ENCODE assay signal across 9 cellular contexts in genomic region chr10:121662945-121663917, GRCh38.
DNase-seq lines count a peak whose midpoint lies in the region; ATAC-seq, FAIRE-seq and TF ChIP-seq lines count a peak whose summit lies in the region.
"Had no signal": no experiment of that assay in that cellular context is flagged by ENCODE, and none has a peak within 500 bp of the region (broad histone marks: within the 10 kb centered on the region; RNA-seq: fewer than 3 reads in every experiment).

No MANE protein-coding gene starts in this region.

- no peak for FAIRE-seq in HepG2 (lab: Jason Lieb, UNC)

- TF ChIP-seq CTCF in HepG2 (CRISPR knock-in tag; IDR thresholded peaks at IDR 0.05), result peak; percentile 56
- TF ChIP-seq CTCF in right lobe of liver (IDR thresholded peaks at IDR 0.05), result peak in 1 of 4 donors; percentile 12
- no peak for TF ChIP-seq CTCF in gastrocnemius medialis (IDR thresholded peaks at IDR 0.05 in 4 of 5, conservative IDR thresholded peaks at IDR 0.05 in 1 of 5)

- no TSS peak for BruUV-seq in HepG2 (replicated peaks; lab: Mats Ljungman, UMichigan)

- no peaks in the 10 kb centered on the region for H3K79me2 ChIP-seq in HepG2 (ENCODE audit: insufficient read depth, low read length)

- H3K4me1 ChIP-seq in HepG2 (ENCODE audit: insufficient read depth, low read length), result no peaks in the 10 kb centered on the region
- no peaks in the 10 kb centered on the region for H3K4me1 ChIP-seq in right lobe of liver
- H3K4me1 ChIP-seq in thymus (ENCODE audit: control insufficient read depth, insufficient read depth, low read length), result no peaks in the 10 kb centered on the region
- peaks cover 0 to 5% of the 10 kb centered on the region in 2 donors for H3K4me1 ChIP-seq in gastrocnemius medialis

- intact Hi-C loops in HepG2 (cut with micrococcal nuclease; ENCODE audit: unreplicated experiment) (no loop called here), right lobe of liver (cut with DNase I) (no loop called here), gastrocnemius medialis (cut with DNase I; ENCODE audit: low total_unique reads) (no loop called here)

- ATAC-seq in HepG2 (peak; percentile 73), right lobe of liver (no peak), esophagus mucosa (peak; percentile 13), GM18868 (IDR thresholded peaks at IDR 0.05; ENCODE audit: unreplicated experiment) (no peak), gastrocnemius medialis (no peak), GM19467 (IDR thresholded peaks at IDR 0.05; ENCODE audit: unreplicated experiment) (no peak)
- ATAC-seq: natural killer cell had no signal

- H2AFZ ChIP-seq in HepG2 (ENCODE audit: low read length), result no peak overlapping the region

- H3K9me3 ChIP-seq in HepG2 (ENCODE audit: low read length) (no peaks in the 10 kb centered on the region), right lobe of liver (no peaks in the 10 kb centered on the region), thymus (ENCODE audit: control insufficient read depth) (no peaks in the 10 kb centered on the region), gastrocnemius medialis (no peaks in the 10 kb centered on the region)

- POLR2A ChIA-PET in HepG2 (lab: Yijun Ruan, JAX), result no interaction called here

- H3K4me2 ChIP-seq in HepG2 (ENCODE audit: low read depth, low read length), result no peak overlapping the region

- TF ChIP-seq POLR2A in HepG2 (IDR thresholded peaks at IDR 0.05; ENCODE audit: insufficient read depth in 1 of 2, low read depth in 2 of 2, low read length in 2 of 2) (no peak), right lobe of liver (IDR thresholded peaks at IDR 0.05) (no peak), gastrocnemius medialis (IDR thresholded peaks at IDR 0.05) (no peak)

- WGBS in HepG2 (ENCODE audit: low lambda C conversion rate), result 24% methylated on average over 11 of the region's 11 CpGs
- WGBS in right lobe of liver (ENCODE audit: insufficient coverage, low coverage, low lambda C conversion rate, missing lambda C conversion rate), result 81% methylated on average over 4 of the region's 11 CpGs
- WGBS in thymus, result 57% methylated on average over 11 of the region's 11 CpGs

- no peaks in the 10 kb centered on the region for H3K36me3 ChIP-seq in HepG2 (replicated peaks in 1 of 2; ENCODE audit: control insufficient read depth in 1 of 2, insufficient read depth in 2 of 2, low read length in 2 of 2)
- no peaks in the 10 kb centered on the region for H3K36me3 ChIP-seq in right lobe of liver
- H3K36me3 ChIP-seq in thymus (ENCODE audit: control insufficient read depth, insufficient read depth), result no peaks in the 10 kb centered on the region
- no peaks in the 10 kb centered on the region for H3K36me3 ChIP-seq in gastrocnemius medialis

- no peak for TF ChIP-seq EP300 in HepG2 (IDR thresholded peaks at IDR 0.05; ENCODE audit: low read depth in 2 of 2, low read length in 2 of 2)
- no peak for TF ChIP-seq EP300 in HepG2 (CRISPR knock-in tag; IDR thresholded peaks at IDR 0.05; ENCODE audit: borderline replicate concordance)

- TF ChIP-seq RAD21 in HepG2 (CRISPR knock-in tag; IDR thresholded peaks at IDR 0.05), result peak; percentile 24; the same call in 1 of the 2 replicates

- H3K9ac ChIP-seq in HepG2 (ENCODE audit: insufficient read depth, low read depth, low read length), result no peak overlapping the region

- CTCF ChIA-PET in HepG2 (lab: Yijun Ruan, JAX; ENCODE audit: low intra/inter-chr PET ratio, low total read pairs), result no interaction called here

- H4K20me1 ChIP-seq in HepG2 (ENCODE audit: insufficient read depth, low read length), result no peaks in the 10 kb centered on the region

- no peak overlapping the region for H3K27ac ChIP-seq in HepG2 (ENCODE audit: extremely low read length, insufficient read depth, low read length)
- no peak overlapping the region for H3K27ac ChIP-seq in right lobe of liver
- peak overlapping the region; percentile 3 for H3K27ac ChIP-seq in thymus (ENCODE audit: low read depth)
- no peak overlapping the region for H3K27ac ChIP-seq in gastrocnemius medialis

- H3K4me3 ChIP-seq in HepG2 (replicated peaks in 1 of 3; ENCODE audit: insufficient read depth in 1 of 3, low read depth in 2 of 3, low read length in 3 of 3) (no peak overlapping the region), right lobe of liver (no peak overlapping the region), thymus (ENCODE audit: low read length) (no peak overlapping the region), gastrocnemius medialis (no peak overlapping the region)

- in situ Hi-C loops in HepG2 (cut with HindIII; ENCODE audit: extremely low pct_ligation_motif_present, low pct_unique_long_range_greater_than_20kb), result no loop called here
- in situ Hi-C loops in gastrocnemius medialis (cut with MboI; ENCODE audit: low sequenced_read_pairs in 4 of 4), result no loop called here

- DNase-seq in HepG2 (ENCODE audit: low spot score) (no peak), right lobe of liver (no peak), NCI-H82 treated with DMSO at 0.1 percent for 48 hours (lab: John Stamatoyannopoulos, UW; ENCODE audit: unreplicated experiment) (peak; percentile 10), gastrocnemius medialis (no peak)
- DNase-seq: natural killer cell had no signal

- H3K27me3 ChIP-seq in HepG2 (ENCODE audit: control insufficient read depth in 1 of 2, insufficient read depth in 2 of 2, low read length in 2 of 2) (no peaks in the 10 kb centered on the region), right lobe of liver (no peaks in the 10 kb centered on the region), thymus (ENCODE audit: control insufficient read depth, insufficient read depth) (no peaks in the 10 kb centered on the region), gastrocnemius medialis (no peaks in the 10 kb centered on the region)

TF ChIP-seq in HepG2, 621 proteins besides CTCF, POLR2A, EP300 and RAD21:
- peak; percentile 33 to 65; a peak in 2 of 4 replicates for TF ChIP-seq MAFK (conservative IDR thresholded peaks at IDR 0.05 in 1 of 2, IDR thresholded peaks at IDR 0.05 in 1 of 2; ENCODE audit: low read length in 2 of 2)
- 0 out of 2 replicates have a peak, but pooled peaks have one; percentile 32 for TF ChIP-seq NFE2L2 (IDR thresholded peaks at IDR 0.05; ENCODE audit: low read length)
- no peak for TF ChIP-seq ZBTB14 (CRISPR knock-in tag; IDR thresholded peaks at IDR 0.05)
- TF ChIP-seq STAG1 (CRISPR knock-in tag; IDR thresholded peaks at IDR 0.05), result peak; percentile 67
- TF ChIP-seq FOXO4 (CRISPR knock-in tag; conservative IDR thresholded peaks at IDR 0.05), result no peak
- TF ChIP-seq ZNF550 (CRISPR knock-in tag; IDR thresholded peaks at IDR 0.05; ENCODE audit: borderline replicate concordance), result no peak
- peak; percentile 83 for TF ChIP-seq ZNF652 (CRISPR knock-in tag; IDR thresholded peaks at IDR 0.05; ENCODE audit: borderline replicate concordance, low read depth)
- TF ChIP-seq MAFF (IDR thresholded peaks at IDR 0.05; ENCODE audit: low read depth, low read length), result peak; percentile 26; the same call in 1 of the 2 replicates
- TF ChIP-seq HNRNPH1 (optimal IDR thresholded peaks at IDR 0.05; ENCODE audit: low read depth, low read length), result no peak
- TF ChIP-seq EED (CRISPR knock-in tag; IDR thresholded peaks at IDR 0.05), result no peak
- TF ChIP-seq ZKSCAN8 (CRISPR knock-in tag; IDR thresholded peaks at IDR 0.05; ENCODE audit: borderline replicate concordance), result no peak
- no peak for TF ChIP-seq ZNF75D (CRISPR knock-in tag; IDR thresholded peaks at IDR 0.05; ENCODE audit: borderline replicate concordance)
- peak; percentile 52; the same call in 1 of the 2 replicates for TF ChIP-seq SMC3 (IDR thresholded peaks at IDR 0.05; ENCODE audit: low read length)
- TF ChIP-seq ZNF441 (CRISPR knock-in tag; IDR thresholded peaks at IDR 0.05; ENCODE audit: borderline replicate concordance), result no peak
- TF ChIP-seq ZNF644 (CRISPR knock-in tag; IDR thresholded peaks at IDR 0.05; ENCODE audit: low read depth), result no peak

Comparison
In these comparisons a context has a peak if more than half of its experiments do, and no peak if none do; other contexts are left out.
1. ATAC-seq: peak in HepG2 (single experiment) and esophagus mucosa (single experiment); none in right lobe of liver (0 of 4), GM18868 (single experiment), gastrocnemius medialis (0 of 2) and GM19467 (single experiment).